ENCODE assay signal across 1 cellular context in the genomic region with DNA sequence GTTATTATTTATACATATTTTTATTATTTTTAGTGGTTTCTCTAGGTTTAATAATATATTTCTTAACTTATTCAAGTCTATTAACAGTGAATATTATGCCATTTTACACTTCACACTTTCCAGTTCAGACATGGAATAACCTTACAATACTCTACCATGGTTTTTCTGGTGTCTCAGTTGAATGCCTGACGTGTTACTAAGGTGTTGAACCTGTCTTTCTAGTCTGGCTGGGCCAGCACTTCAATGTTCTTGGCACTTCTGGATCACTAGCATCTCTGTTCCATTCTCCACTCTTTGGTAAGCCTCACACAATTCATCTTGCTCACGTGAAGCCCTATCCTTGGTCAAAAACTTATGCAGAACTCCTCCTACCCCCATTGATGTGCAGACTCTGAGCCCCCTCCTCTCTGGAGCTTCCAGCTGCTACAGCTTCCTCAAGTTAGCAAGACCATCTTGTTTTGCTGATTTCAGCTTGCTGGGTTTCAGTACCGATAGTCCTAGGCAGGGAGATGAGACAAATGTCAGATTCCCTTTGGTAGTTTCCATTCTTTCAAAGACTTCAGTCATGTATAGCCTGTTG.
TF ChIP-seq lines count a peak whose summit lies in the region.

No MANE protein-coding gene starts in this region.

TF ChIP-seq in GM23338, 12 proteins besides CTCF, POLR2A, EP300 and RAD21 (continued from another document):
- TF ChIP-seq, protein P1, sequence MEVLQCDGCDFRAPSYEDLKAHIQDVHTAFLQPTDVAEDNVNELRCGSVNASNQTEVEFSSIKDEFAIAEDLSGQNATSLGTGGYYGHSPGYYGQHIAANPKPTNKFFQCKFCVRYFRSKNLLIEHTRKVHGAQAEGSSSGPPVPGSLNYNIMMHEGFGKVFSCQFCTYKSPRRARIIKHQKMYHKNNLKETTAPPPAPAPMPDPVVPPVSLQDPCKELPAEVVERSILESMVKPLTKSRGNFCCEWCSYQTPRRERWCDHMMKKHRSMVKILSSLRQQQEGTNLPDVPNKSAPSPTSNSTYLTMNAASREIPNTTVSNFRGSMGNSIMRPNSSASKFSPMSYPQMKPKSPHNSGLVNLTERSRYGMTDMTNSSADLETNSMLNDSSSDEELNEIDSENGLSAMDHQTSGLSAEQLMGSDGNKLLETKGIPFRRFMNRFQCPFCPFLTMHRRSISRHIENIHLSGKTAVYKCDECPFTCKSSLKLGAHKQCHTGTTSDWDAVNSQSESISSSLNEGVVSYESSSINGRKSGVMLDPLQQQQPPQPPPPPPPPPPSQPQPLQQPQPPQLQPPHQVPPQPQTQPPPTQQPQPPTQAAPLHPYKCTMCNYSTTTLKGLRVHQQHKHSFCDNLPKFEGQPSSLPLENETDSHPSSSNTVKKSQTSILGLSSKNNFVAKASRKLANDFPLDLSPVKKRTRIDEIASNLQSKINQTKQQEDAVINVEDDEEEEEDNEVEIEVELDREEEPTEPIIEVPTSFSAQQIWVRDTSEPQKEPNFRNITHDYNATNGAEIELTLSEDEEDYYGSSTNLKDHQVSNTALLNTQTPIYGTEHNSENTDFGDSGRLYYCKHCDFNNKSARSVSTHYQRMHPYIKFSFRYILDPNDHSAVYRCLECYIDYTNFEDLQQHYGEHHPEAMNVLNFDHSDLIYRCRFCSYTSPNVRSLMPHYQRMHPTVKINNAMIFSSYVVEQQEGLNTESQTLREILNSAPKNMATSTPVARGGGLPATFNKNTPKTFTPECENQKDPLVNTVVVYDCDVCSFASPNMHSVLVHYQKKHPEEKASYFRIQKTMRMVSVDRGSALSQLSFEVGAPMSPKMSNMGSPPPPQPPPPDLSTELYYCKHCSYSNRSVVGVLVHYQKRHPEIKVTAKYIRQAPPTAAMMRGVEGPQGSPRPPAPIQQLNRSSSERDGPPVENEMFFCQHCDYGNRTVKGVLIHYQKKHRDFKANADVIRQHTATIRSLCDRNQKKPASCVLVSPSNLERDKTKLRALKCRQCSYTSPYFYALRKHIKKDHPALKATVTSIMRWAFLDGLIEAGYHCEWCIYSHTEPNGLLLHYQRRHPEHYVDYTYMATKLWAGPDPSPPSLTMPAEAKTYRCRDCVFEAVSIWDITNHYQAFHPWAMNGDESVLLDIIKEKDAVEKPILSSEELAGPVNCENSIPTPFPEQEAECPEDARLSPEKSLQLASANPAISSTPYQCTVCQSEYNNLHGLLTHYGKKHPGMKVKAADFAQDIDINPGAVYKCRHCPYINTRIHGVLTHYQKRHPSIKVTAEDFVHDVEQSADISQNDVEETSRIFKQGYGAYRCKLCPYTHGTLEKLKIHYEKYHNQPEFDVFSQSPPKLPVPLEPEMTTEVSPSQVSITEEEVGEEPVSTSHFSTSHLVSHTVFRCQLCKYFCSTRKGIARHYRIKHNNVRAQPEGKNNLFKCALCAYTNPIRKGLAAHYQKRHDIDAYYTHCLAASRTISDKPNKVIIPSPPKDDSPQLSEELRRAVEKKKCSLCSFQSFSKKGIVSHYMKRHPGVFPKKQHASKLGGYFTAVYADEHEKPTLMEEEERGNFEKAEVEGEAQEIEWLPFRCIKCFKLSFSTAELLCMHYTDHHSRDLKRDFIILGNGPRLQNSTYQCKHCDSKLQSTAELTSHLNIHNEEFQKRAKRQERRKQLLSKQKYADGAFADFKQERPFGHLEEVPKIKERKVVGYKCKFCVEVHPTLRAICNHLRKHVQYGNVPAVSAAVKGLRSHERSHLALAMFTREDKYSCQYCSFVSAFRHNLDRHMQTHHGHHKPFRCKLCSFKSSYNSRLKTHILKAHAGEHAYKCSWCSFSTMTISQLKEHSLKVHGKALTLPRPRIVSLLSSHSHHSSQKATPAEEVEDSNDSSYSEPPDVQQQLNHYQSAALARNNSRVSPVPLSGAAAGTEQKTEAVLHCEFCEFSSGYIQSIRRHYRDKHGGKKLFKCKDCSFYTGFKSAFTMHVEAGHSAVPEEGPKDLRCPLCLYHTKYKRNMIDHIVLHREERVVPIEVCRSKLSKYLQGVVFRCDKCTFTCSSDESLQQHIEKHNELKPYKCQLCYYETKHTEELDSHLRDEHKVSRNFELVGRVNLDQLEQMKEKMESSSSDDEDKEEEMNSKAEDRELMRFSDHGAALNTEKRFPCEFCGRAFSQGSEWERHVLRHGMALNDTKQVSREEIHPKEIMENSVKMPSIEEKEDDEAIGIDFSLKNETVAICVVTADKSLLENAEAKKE (CRISPR knock-in tag; IDR thresholded peaks at IDR 0.05), result no peak
- TF ChIP-seq, protein P2, sequence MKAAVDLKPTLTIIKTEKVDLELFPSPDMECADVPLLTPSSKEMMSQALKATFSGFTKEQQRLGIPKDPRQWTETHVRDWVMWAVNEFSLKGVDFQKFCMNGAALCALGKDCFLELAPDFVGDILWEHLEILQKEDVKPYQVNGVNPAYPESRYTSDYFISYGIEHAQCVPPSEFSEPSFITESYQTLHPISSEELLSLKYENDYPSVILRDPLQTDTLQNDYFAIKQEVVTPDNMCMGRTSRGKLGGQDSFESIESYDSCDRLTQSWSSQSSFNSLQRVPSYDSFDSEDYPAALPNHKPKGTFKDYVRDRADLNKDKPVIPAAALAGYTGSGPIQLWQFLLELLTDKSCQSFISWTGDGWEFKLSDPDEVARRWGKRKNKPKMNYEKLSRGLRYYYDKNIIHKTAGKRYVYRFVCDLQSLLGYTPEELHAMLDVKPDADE (IDR thresholded peaks at IDR 0.05), result no peak
